ENCODE assay signal across 6 cellular contexts in genomic region chr17:75876190-75876937, GRCh38.
DNase-seq lines count a peak whose midpoint lies in the region; ATAC-seq and TF ChIP-seq lines count a peak whose summit lies in the region.

No MANE protein-coding gene starts in this region.

- peaks cover 9% of the 10 kb centered on the region for H3K27me3 Mint-ChIP-seq in stimulated activated naive CD8-positive, alpha-beta T cell treated with anti-CD3 and anti-CD28 coated beads, Interleukin-15, amount 100 ng/mL, for 72 hours

- H3K9me3 Mint-ChIP-seq in stimulated activated naive CD8-positive, alpha-beta T cell treated with anti-CD3 and anti-CD28 coated beads, Interleukin-15, amount 100 ng/mL, for 72 hours, result no peaks in the 10 kb centered on the region

- DNase-seq in LNCaP clone FGC (ENCODE audit: low read depth), result no peak
- peak; percentile 77 for DNase-seq in activated T-cell treated with anti-CD3 and anti-CD28 coated beads, Interleukin-2, amount 50 U/mL, for 1 hour
- DNase-seq in iPS-NIHi7 (ENCODE audit: extremely low spot score), result peak; percentile 61
- peak; percentile 67 to 84 for DNase-seq in stimulated activated naive CD8-positive, alpha-beta T cell treated with anti-CD3 and anti-CD28 coated beads, Interleukin-15, amount 100 ng/mL, for 72 hours

- H3K4me3 Mint-ChIP-seq in stimulated activated naive CD8-positive, alpha-beta T cell treated with anti-CD3 and anti-CD28 coated beads, Interleukin-15, amount 100 ng/mL, for 72 hours, result peak overlapping the region; percentile 92

- H3K4me3 ChIP-seq in LNCaP clone FGC (ENCODE audit: low read depth, low read length), result peak overlapping the region; percentile 58

- peak overlapping the region; percentile 89 to 94 for H3K27ac Mint-ChIP-seq in stimulated activated naive CD8-positive, alpha-beta T cell treated with anti-CD3 and anti-CD28 coated beads, Interleukin-15, amount 100 ng/mL, for 72 hours

- peak; percentile 72 for ATAC-seq in stimulated activated naive CD8-positive, alpha-beta T cell treated with anti-CD3 and anti-CD28 coated beads, Interleukin-15, amount 100 ng/mL, for 72 hours
- no peak for ATAC-seq in HG03571 (IDR thresholded peaks at IDR 0.05; ENCODE audit: unreplicated experiment)
- no peak for ATAC-seq in HG03521 (IDR thresholded peaks at IDR 0.05; ENCODE audit: unreplicated experiment)

- 0 out of 2 replicates have a peak, but pooled peaks have one; percentile 2 for TF ChIP-seq CTCF in LNCaP clone FGC (IDR thresholded peaks at IDR 0.05; ENCODE audit: control insufficient read depth, extremely low read depth, insufficient read depth)

- H3K4me1 Mint-ChIP-seq in stimulated activated naive CD8-positive, alpha-beta T cell treated with anti-CD3 and anti-CD28 coated beads, Interleukin-15, amount 100 ng/mL, for 72 hours, result peaks cover 60% of the 10 kb centered on the region
